Comparison of ENCODE assay signal across 11 cellular contexts in the genomic region with DNA sequence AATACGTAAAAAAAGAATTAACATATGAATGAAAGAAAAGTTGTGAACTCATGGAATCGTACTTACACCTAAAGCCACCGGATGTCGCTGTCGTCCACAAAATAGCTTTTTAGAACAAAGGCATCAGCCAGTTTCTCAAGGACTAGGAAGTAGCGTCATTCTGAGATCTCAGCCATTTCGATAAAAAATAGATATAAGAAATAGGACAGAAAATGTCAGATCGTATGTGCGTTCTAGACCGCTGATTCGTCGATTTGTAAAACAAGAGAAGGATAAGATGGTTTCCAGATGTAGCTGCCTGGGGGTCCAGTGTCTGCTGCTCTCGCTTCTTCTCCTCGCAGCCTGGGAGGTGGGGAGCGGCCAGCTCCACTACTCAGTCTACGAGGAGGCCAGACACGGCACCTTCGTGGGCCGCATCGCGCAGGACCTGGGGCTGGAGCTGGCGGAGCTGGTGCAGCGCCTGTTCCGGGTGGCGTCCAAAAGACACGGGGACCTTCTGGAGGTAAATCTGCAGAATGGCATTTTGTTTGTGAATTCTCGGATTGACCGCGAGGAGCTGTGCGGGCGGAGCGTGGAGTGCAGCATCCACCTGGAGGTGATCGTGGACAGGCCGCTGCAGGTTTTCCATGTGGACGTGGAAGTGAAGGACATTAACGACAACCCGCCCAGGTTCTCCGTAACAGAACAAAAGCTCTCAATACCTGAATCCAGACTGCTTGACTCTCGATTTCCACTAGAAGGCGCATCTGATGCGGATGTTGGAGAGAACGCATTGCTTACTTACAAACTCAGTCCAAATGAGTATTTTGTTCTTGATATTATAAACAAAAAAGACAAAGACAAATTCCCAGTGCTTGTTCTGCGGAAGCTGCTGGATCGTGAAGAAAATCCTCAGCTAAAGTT. TPM values are rescaled to one million over a fixed set of nuclear protein-coding genes. Genes with fewer than 3 reads are reported as not detected.
DNase-seq lines count a peak whose midpoint lies in the region; ATAC-seq and TF ChIP-seq lines count a peak whose summit lies in the region.
"Had no signal": no experiment of that assay in that cellular context is flagged by ENCODE, and none has a peak within 500 bp of the region (broad histone marks: within the 10 kb centered on the region; RNA-seq: fewer than 3 reads in every experiment).

A gene with protein sequence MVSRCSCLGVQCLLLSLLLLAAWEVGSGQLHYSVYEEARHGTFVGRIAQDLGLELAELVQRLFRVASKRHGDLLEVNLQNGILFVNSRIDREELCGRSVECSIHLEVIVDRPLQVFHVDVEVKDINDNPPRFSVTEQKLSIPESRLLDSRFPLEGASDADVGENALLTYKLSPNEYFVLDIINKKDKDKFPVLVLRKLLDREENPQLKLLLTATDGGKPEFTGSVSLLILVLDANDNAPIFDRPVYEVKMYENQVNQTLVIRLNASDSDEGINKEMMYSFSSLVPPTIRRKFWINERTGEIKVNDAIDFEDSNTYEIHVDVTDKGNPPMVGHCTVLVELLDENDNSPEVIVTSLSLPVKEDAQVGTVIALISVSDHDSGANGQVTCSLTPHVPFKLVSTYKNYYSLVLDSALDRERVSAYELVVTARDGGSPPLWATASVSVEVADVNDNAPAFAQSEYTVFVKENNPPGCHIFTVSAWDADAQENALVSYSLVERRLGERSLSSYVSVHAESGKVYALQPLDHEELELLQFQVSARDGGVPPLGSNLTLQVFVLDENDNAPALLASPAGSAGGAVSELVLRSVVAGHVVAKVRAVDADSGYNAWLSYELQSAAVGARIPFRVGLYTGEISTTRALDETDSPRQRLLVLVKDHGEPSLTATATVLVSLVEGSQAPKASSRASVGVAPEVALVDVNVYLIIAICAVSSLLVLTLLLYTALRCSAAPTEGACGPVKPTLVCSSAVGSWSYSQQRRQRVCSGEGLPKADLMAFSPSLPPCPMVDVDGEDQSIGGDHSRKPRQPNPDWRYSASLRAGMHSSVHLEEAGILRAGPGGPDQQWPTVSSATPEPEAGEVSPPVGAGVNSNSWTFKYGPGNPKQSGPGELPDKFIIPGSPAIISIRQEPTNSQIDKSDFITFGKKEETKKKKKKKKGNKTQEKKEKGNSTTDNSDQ (plus strand): TSS at position 126 of the 903 bp plus-strand sequence. CDS start 152 bp downstream, at position 278.

- H4K8ac ChIP-seq in mesendoderm (ENCODE audit: low read depth, low read length): no peak within 1 kb of the TSS

- H3K36me3 ChIP-seq in mammary epithelial cell (ENCODE audit: insufficient read depth, low read length) (no peaks in the 10 kb centered on the region), mesendoderm (ENCODE audit: control insufficient read depth, insufficient read depth, low read length) (no peaks in the 10 kb centered on the region)

- no peaks in the 10 kb centered on the region for H3K79me1 ChIP-seq in mesendoderm (ENCODE audit: low read length)

- H2BK120ac ChIP-seq in mesendoderm (ENCODE audit: low read depth, low read length): no peak within 1 kb of the TSS

- H2AK5ac ChIP-seq in mesendoderm (ENCODE audit: low read length): no peak within 1 kb of the TSS

- H3K27ac ChIP-seq in mammary epithelial cell (ENCODE audit: insufficient read depth, low read depth, low read length) (no peak within 1 kb of the TSS), mesendoderm (ENCODE audit: low read depth, low read length) (no peak within 1 kb of the TSS)
- H3K27ac ChIP-seq: HL-60 had no signal

- no peaks in the 10 kb centered on the region for H3K27me3 ChIP-seq in mammary epithelial cell (ENCODE audit: insufficient read depth, low read length)
- no peaks in the 10 kb centered on the region for H3K27me3 ChIP-seq in mesendoderm (ENCODE audit: insufficient read depth, low read length, poor library complexity)

- peaks cover 19% of the 10 kb centered on the region for H3K9me3 ChIP-seq in mammary epithelial cell (replicated peaks; ENCODE audit: insufficient read depth, low read length)

- DNase-seq in AG09309 (ENCODE audit: low read depth) (no peak), LHCN-M2 (ENCODE audit: low read depth) (peak; percentile 11), mammary epithelial cell (no peak), mesendoderm (peak; percentile 59), LoVo (ENCODE audit: low spot score) (no peak), OCI-M2 (lab: John Stamatoyannopoulos, UW; ENCODE audit: unreplicated experiment) (no peak)
- no peak for DNase-seq in stimulated activated CD4-positive, alpha-beta T cell treated with anti-CD3 and anti-CD28 coated beads, Interleukin-12 subunit alpha, Interleukin-12 subunit beta, amount 100 ng/mL, for 4 hours
- DNase-seq: activated T-cell treated with anti-CD3 and anti-CD28 coated beads, Interleukin-2, amount 50 U/mL, for 1 hour had no signal

- peak within 1 kb of the TSS; percentile 17 for H2AFZ ChIP-seq in mammary epithelial cell (ENCODE audit: low read depth, low read length)

- H2BK15ac ChIP-seq in mesendoderm (replicated peaks; ENCODE audit: low read depth): no peak within 1 kb of the TSS

- H3K23ac ChIP-seq in mesendoderm (ENCODE audit: low read length): no peak within 1 kb of the TSS

- BruUV-seq in mammary epithelial cell (replicated peaks; lab: Mats Ljungman, UMichigan): no TSS peak

- in situ Hi-C loops in mammary epithelial cell (cut with MboI; ENCODE audit: low sequenced_read_pairs in 2 of 2): no loop called here

- H3K4me1 ChIP-seq in mammary epithelial cell (ENCODE audit: insufficient read depth, low read length): no peaks in the 10 kb centered on the region
- no peaks in the 10 kb centered on the region for H3K4me1 ChIP-seq in mesendoderm (ENCODE audit: control insufficient read depth, low read depth, low read length)

- no peaks in the 10 kb centered on the region for H4K20me1 ChIP-seq in mammary epithelial cell (ENCODE audit: insufficient read depth, low read length)

- H3K4me3 ChIP-seq in AG09309 (ENCODE audit: control insufficient read depth, low read depth, low read length) (peak within 1 kb of the TSS; percentile 28), mammary epithelial cell (replicated peaks in 1 of 3; ENCODE audit: insufficient read depth in 1 of 3, low read depth in 2 of 3, low read length in 3 of 3) (no peak within 1 kb of the TSS), mesendoderm (ENCODE audit: low read length) (no peak within 1 kb of the TSS)

- no peak within 1 kb of the TSS for H3K9ac ChIP-seq in mammary epithelial cell (ENCODE audit: insufficient read depth, low read length)
- peak within 1 kb of the TSS; percentile 34 for H3K9ac ChIP-seq in mesendoderm (ENCODE audit: low read length)

- no peak within 1 kb of the TSS for H3K4ac ChIP-seq in mesendoderm (ENCODE audit: low read depth, low read length)

- TF ChIP-seq CTCF in AG09309 (IDR thresholded peaks at IDR 0.05; ENCODE audit: control insufficient read depth, insufficient read depth, low read depth, low read length, missing control alignments): peak; percentile 33
- no peak for TF ChIP-seq CTCF in mammary epithelial cell (conservative IDR thresholded peaks at IDR 0.05 in 1 of 2, IDR thresholded peaks at IDR 0.05 in 1 of 2; ENCODE audit: extremely low read depth in 1 of 2, insufficient read depth in 1 of 2, low read depth in 1 of 2, low read length in 2 of 2)

- CTCF ChIA-PET in mammary epithelial cell (lab: Charles Lee; ENCODE audit: low non-redundant PET): interaction anchor here (0.6 kb wide), 1 partner anchor 614 kb away, joined by 4 read pairs; no protein-coding TSS in a partner anchor

- H4K5ac ChIP-seq in mesendoderm (ENCODE audit: low read length): no peak within 1 kb of the TSS

- 21% methylated on average over 28 of the region's 44 CpGs for WGBS in mammary epithelial cell (ENCODE audit: low coverage, missing lambda C conversion rate)
- WGBS in mesendoderm (ENCODE audit: extremely low coverage, insufficient coverage, low lambda C conversion rate): no CpG with 5 or more reads among the region's 44 CpGs

- H2BK5ac ChIP-seq in mesendoderm (ENCODE audit: low read length): no peak within 1 kb of the TSS

- ATAC-seq in HG03159 (IDR thresholded peaks at IDR 0.05; ENCODE audit: unreplicated experiment): no peak

- H3K4me2 ChIP-seq in mammary epithelial cell (ENCODE audit: insufficient read depth, low read depth, low read length): no peak within 1 kb of the TSS
- no peak within 1 kb of the TSS for H3K4me2 ChIP-seq in mesendoderm (ENCODE audit: low read length)

- H3K56ac ChIP-seq in mesendoderm (ENCODE audit: low read length): peak within 1 kb of the TSS; percentile 3

- no peak within 1 kb of the TSS for H3K18ac ChIP-seq in mesendoderm (ENCODE audit: low read length)

- dilution Hi-C loops in mammary epithelial cell (cut with HindIII; ENCODE audit: low sequenced_read_pairs): no loop called here

- intact Hi-C loops in mammary epithelial cell (cut with micrococcal nuclease): no loop called here

- H3K79me2 ChIP-seq in mammary epithelial cell (ENCODE audit: insufficient read depth, low read length): no peaks in the 10 kb centered on the region
- H3K79me2 ChIP-seq in mesendoderm (ENCODE audit: control insufficient read depth, insufficient read depth, low read length): no peaks in the 10 kb centered on the region

RNA-seq across cellular contexts. Expression of the gene that starts here (rescaled TPM):
- not detected in 2 replicates for total RNA-seq in LHCN-M2 (2014; rRNA removed)
- 0.02 TPM for polyA plus RNA-seq in LHCN-M2 (2012)
- total RNA-seq in mammary epithelial cell: 1 to 10 TPM in 1 of 2 donors, under 1 TPM in 1; 0.19 to 1.3 TPM
- polyA plus RNA-seq in mammary epithelial cell: 0.01 TPM
- not detected for polyA minus RNA-seq in mammary epithelial cell
- polyA plus RNA-seq in mesendoderm (2013, experiment 1 of 2): 2.5 TPM
- polyA plus RNA-seq in mesendoderm (2013, experiment 2 of 2): 2.6 TPM
- total RNA-seq: RPMI7951 had no signal

Comparison
In these comparisons a context has a peak if more than half of its experiments do, and no peak if none do; other contexts are left out.
1. Peak in DNase-seq in LHCN-M2; RNA of the gene not detected or under 1 TPM.